ENCODE assay signal across 8 cellular contexts in genomic region chr4:37976991-37977470, GRCh38. TPM values are rescaled to one million over a fixed set of nuclear protein-coding genes. Genes with fewer than 3 reads are reported as not detected.
DNase-seq lines count a peak whose midpoint lies in the region; ATAC-seq and TF ChIP-seq lines count a peak whose summit lies in the region.

No MANE protein-coding gene starts in this region.

- no peaks in the 10 kb centered on the region for H3K9me3 ChIP-seq in effector memory CD4-positive, alpha-beta T cell (ENCODE audit: control insufficient read depth, low read length)

- H3K27ac ChIP-seq in effector memory CD4-positive, alpha-beta T cell (ENCODE audit: insufficient read depth, low read length, poor library complexity, severe bottlenecking): peak overlapping the region; percentile 75

- no peaks in the 10 kb centered on the region for H3K27me3 ChIP-seq in effector memory CD4-positive, alpha-beta T cell (replicated peaks; ENCODE audit: control insufficient read depth, insufficient read depth, low read length, poor library complexity, severe bottlenecking)

- no peak; the same call in none of the 2 replicates for TF ChIP-seq CTCF in AG09319 (IDR thresholded peaks at IDR 0.05; ENCODE audit: low read depth, low read length)

- DNase-seq in AG09319 (ENCODE audit: extremely low read depth, low read depth): peak; percentile 32
- DNase-seq in NCI-H82 (lab: John Stamatoyannopoulos, UW): peak; percentile 82
- DNase-seq in activated CD8-positive, alpha-beta memory T cell treated with anti-CD3 and anti-CD28 coated beads for 4 hours (ENCODE audit: low read depth in 2 of 2): peak; percentile 53 to 64
- DNase-seq in effector memory CD4-positive, alpha-beta T cell: peak; percentile 67 to 76 (median 71)
- DNase-seq in mesenteric fat pad (ENCODE audit: low spot score): peak; percentile 96
- peak; percentile 48 to 65 for DNase-seq in stimulated activated CD8-positive, alpha-beta memory T cell treated with anti-CD3 and anti-CD28 coated beads, Interleukin-15, amount 100 ng/mL, for 4 hours (ENCODE audit: low read depth in 2 of 2)

- peaks cover 10% of the 10 kb centered on the region for H3K4me1 ChIP-seq in effector memory CD4-positive, alpha-beta T cell (ENCODE audit: control insufficient read depth, insufficient read depth, low read length, poor library complexity, severe bottlenecking)

- H3K4me3 ChIP-seq in effector memory CD4-positive, alpha-beta T cell (ENCODE audit: insufficient read depth, low read depth, low read length, poor library complexity, severe bottlenecking): peak overlapping the region; percentile 86

- ATAC-seq in GM19025 (IDR thresholded peaks at IDR 0.05; ENCODE audit: low read depth, unreplicated experiment): peak; percentile 72
- ATAC-seq in HG03196 (IDR thresholded peaks at IDR 0.05; ENCODE audit: unreplicated experiment): peak; percentile 68

- H3K36me3 ChIP-seq in effector memory CD4-positive, alpha-beta T cell (ENCODE audit: control insufficient read depth, insufficient read depth, low read length): no peaks in the 10 kb centered on the region

RNA-seq across cellular contexts. Expression of gene PTTG2, which starts 16.8 kb away (rescaled TPM):
- total RNA-seq in mesenteric fat pad: not detected

Comparison
In these comparisons a context has a peak if more than half of its experiments do, and no peak if none do; other contexts are left out.
1. Peak in every context shown above with its lines: DNase-seq, ATAC-seq, H3K4me3 ChIP-seq and H3K27ac ChIP-seq.
2. DNase-seq: peak in every context shown above with its lines; median percentile 96 in mesenteric fat pad; 82 in NCI-H82; 71 in effector memory CD4-positive, alpha-beta T cell; 58 in activated CD8-positive, alpha-beta memory T cell treated with anti-CD3 and anti-CD28 coated beads for 4 hours; 56 in stimulated activated CD8-positive, alpha-beta memory T cell treated with anti-CD3 and anti-CD28 coated beads, Interleukin-15, amount 100 ng/mL, for 4 hours; 32 in AG09319.